ENCODE assay signal across 25 cellular contexts in genomic region chr16:13154799-13155198, GRCh38.
"Had no signal": no experiment of that assay in that cellular context is flagged by ENCODE, and none has a peak within 500 bp of the region (broad histone marks: within the 10 kb centered on the region; RNA-seq: fewer than 3 reads in every experiment).

No MANE protein-coding gene starts in this region.

- DNase-seq: colonic mucosa; dermis blood vessel endothelial cell; effector memory CD4-positive, alpha-beta T cell; foreskin melanocyte; hypothalamus; mucosa of descending colon; naive B cell; pancreas; stimulated activated CD4-positive, alpha-beta T cell treated with anti-CD3 and anti-CD28 coated beads, Interleukin-4, amount 100 ng/mL, for 4 hours; upper lobe of left lung had no signal

- H3K9me3 Mint-ChIP-seq: mesothelial cell of epicardium had no signal

- H3K27me3 ChIP-seq: colonic mucosa, neutrophil, pancreas, tibial nerve, upper lobe of left lung had no signal

- H3K4me3 Mint-ChIP-seq: memory B cell; mesothelial cell of epicardium; naive B cell; natural killer cell treated with Interleukin-12 subunit alpha and Interleukin-12 subunit beta and Interleukin-15 and Interleukin-18, amount 100 ng/mL, for 72 hours; neural crest cell; stimulated activated memory B cell treated with anti-CD40 and anti-IgM and Interleukin-4, amounts not matched to agents 10 μg/mL and 1 μg/mL and 100 μg/mL, for 72 hours; stimulated activated naive CD8-positive, alpha-beta T cell treated with anti-CD3 and anti-CD28 coated beads, Interleukin-15, Interleukin-2, amounts not matched to agents 100 ng/mL and 50 ng/mL, for 24 hours had no signal

- H3K27me3 Mint-ChIP-seq: natural killer cell treated with Interleukin-12 subunit alpha and Interleukin-12 subunit beta and Interleukin-15 and Interleukin-18, amount 100 ng/mL, for 72 hours; stimulated activated memory B cell treated with anti-CD40 and anti-IgM and Interleukin-4, amounts not matched to agents 10 μg/mL and 1 μg/mL and 100 μg/mL, for 72 hours had no signal

- H3K36me3 Mint-ChIP-seq: memory B cell; mesothelial cell of epicardium; naive B cell; natural killer cell treated with Interleukin-12 subunit alpha and Interleukin-12 subunit beta and Interleukin-15 and Interleukin-18, amount 100 ng/mL, for 72 hours; stimulated activated memory B cell treated with anti-CD40 and anti-IgM and Interleukin-4, amounts not matched to agents 10 μg/mL and 1 μg/mL and 100 μg/mL, for 72 hours had no signal

- H3K4me3 ChIP-seq: colonic mucosa, esophagus muscularis mucosa, lung, mucosa of descending colon, pancreas, thoracic aorta, tibial nerve, upper lobe of left lung had no signal

- FAIRE-seq: endothelial cell of umbilical vein, keratinocyte, pancreas had no signal

- H3K4me1 Mint-ChIP-seq: memory B cell; mesothelial cell of epicardium; naive B cell; stimulated activated memory B cell treated with anti-CD40 and anti-IgM and Interleukin-4, amounts not matched to agents 10 μg/mL and 1 μg/mL and 100 μg/mL, for 72 hours had no signal

- H3K4me1 ChIP-seq: colonic mucosa, esophagus muscularis mucosa, pancreas, tibial nerve, upper lobe of left lung had no signal

- H3K27ac ChIP-seq: colonic mucosa, esophagus muscularis mucosa, neutrophil, pancreas, thoracic aorta, tibial nerve, upper lobe of left lung had no signal

- H3K27ac Mint-ChIP-seq: memory B cell; mesothelial cell of epicardium; naive B cell; natural killer cell treated with Interleukin-12 subunit alpha and Interleukin-12 subunit beta and Interleukin-15 and Interleukin-18, amount 100 ng/mL, for 72 hours; stimulated activated memory B cell treated with anti-CD40 and anti-IgM and Interleukin-4, amounts not matched to agents 10 μg/mL and 1 μg/mL and 100 μg/mL, for 72 hours; stimulated activated naive CD8-positive, alpha-beta T cell treated with anti-CD3 and anti-CD28 coated beads, Interleukin-15, Interleukin-2, amounts not matched to agents 100 ng/mL and 50 ng/mL, for 24 hours had no signal

- H3K9me3 ChIP-seq: colonic mucosa, esophagus muscularis mucosa, mucosa of descending colon, neutrophil, pancreas, thoracic aorta, tibial nerve, upper lobe of left lung had no signal

- H3K36me3 ChIP-seq: colonic mucosa, esophagus muscularis mucosa, neutrophil, pancreas, thoracic aorta, tibial nerve, upper lobe of left lung had no signal

- ATAC-seq: left lobe of liver; mucosa of descending colon; natural killer cell treated with Interleukin-12 subunit alpha and Interleukin-12 subunit beta and Interleukin-15 and Interleukin-18, amount 100 ng/mL, for 72 hours; pancreas; sciatic nerve; stimulated activated memory B cell treated with anti-CD40 and anti-IgM and Interleukin-4, amounts not matched to agents 10 μg/mL and 1 μg/mL and 100 μg/mL, for 72 hours had no signal
